ENCODE assay signal across 16 cellular contexts in the genomic region with DNA sequence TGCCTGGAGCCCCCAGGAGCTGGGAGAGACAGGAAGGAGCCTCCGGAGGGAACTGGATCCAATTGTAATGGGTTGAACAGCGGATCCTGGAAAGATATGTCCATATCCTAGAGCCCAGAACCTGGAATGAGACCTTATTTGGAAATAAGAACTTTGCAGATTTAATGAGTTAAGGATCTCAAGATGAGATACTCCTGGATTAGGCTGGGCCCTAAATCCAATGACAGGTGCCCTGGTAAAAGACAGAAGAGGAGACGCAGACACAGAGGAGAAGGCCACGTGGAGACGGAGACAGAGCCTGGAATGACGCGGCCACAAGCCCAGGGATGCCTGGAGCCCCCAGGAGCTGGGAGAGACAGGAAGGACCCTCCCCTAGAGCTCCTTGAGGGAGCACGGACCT. TPM values are rescaled to one million over a fixed set of nuclear protein-coding genes. Genes with fewer than 3 reads are reported as not detected.
DNase-seq lines count a peak whose midpoint lies in the region; ATAC-seq, FAIRE-seq and TF ChIP-seq lines count a peak whose summit lies in the region.
"Had no signal": no experiment of that assay in that cellular context is flagged by ENCODE, and none has a peak within 500 bp of the region (broad histone marks: within the 10 kb centered on the region; RNA-seq: fewer than 3 reads in every experiment).

No MANE protein-coding gene starts in this region.

- peak; percentile 49 for DNase-seq in activated CD8-positive, alpha-beta memory T cell treated with anti-CD3 and anti-CD28 coated beads for 24 hours
- DNase-seq in activated CD8-positive, alpha-beta memory T cell treated with anti-CD3 and anti-CD28 coated beads, Interleukin-2, amount 50 U/mL, for 48 hours, result no peak
- DNase-seq in GM18507 (ENCODE audit: extremely low spot score, insufficient read length, low read depth) (no peak), SK-N-SH (no peak), SW480 (ENCODE audit: low spot score) (no peak), NCI-H774 (lab: John Stamatoyannopoulos, UW) (no peak)
- DNase-seq in naive thymus-derived CD8-positive, alpha-beta T cell, result no peak
- DNase-seq: Caco-2, HFFc6, left colon, midbrain, NCI-H1694, occipital lobe had no signal

- TF ChIP-seq EP300 in SK-N-SH (IDR thresholded peaks at IDR 0.05; ENCODE audit: borderline replicate concordance in 1 of 2, low read depth in 1 of 2, low read length in 1 of 2), result no peak

- CTCF ChIA-PET in SK-N-SH (lab: Yijun Ruan, JAX), result no interaction called here

- POLR2A ChIA-PET in naive thymus-derived CD8-positive, alpha-beta T cell (lab: Charles Lee), result no interaction called here
- POLR2A ChIA-PET in SK-N-SH (lab: Yijun Ruan, JAX), result no interaction called here

- H3K27ac ChIP-seq in SK-N-SH (ENCODE audit: low read depth in 2 of 2, low read length in 1 of 2), result no peak overlapping the region
- H3K27ac ChIP-seq: right lobe of liver had no signal

- no peaks in the 10 kb centered on the region for H3K9me3 ChIP-seq in SK-N-SH
- H3K9me3 ChIP-seq: Caco-2, right lobe of liver had no signal

- H3K9me2 ChIP-seq in SK-N-SH, result no peaks in the 10 kb centered on the region

- no peak overlapping the region for H3K9ac ChIP-seq in SK-N-SH

- H3K4me3 ChIP-seq in SK-N-SH (ENCODE audit: low read depth in 2 of 2, low read length in 1 of 2), result no peak overlapping the region
- H3K4me3 ChIP-seq: right lobe of liver had no signal

- H3K4me1 Mint-ChIP-seq in activated T-helper 17 cell treated with anti-CD3 and anti-CD28 coated beads, Interleukin-2, amount 50 U/mL, for 72 hours, result peaks cover 19% of the 10 kb centered on the region
- peaks cover 11 to 60% (median 36%) of the 10 kb centered on the region in 4 donors for H3K4me1 Mint-ChIP-seq in naive thymus-derived CD8-positive, alpha-beta T cell

- H3K36me3 Mint-ChIP-seq in activated T-helper 17 cell treated with anti-CD3 and anti-CD28 coated beads, Interleukin-2, amount 50 U/mL, for 72 hours (ENCODE audit: low read depth), result peaks cover 67% of the 10 kb centered on the region
- peaks cover 0 to 65% (median 6%) of the 10 kb centered on the region in 3 donors for H3K36me3 Mint-ChIP-seq in naive thymus-derived CD8-positive, alpha-beta T cell

- no peaks in the 10 kb centered on the region for H3K9me3 Mint-ChIP-seq in activated T-helper 17 cell treated with anti-CD3 and anti-CD28 coated beads, Interleukin-2, amount 50 U/mL, for 72 hours
- H3K9me3 Mint-ChIP-seq in naive thymus-derived CD8-positive, alpha-beta T cell, result no peaks in the 10 kb centered on the region

- WGBS in SK-N-SH (ENCODE audit: low lambda C conversion rate), result 42% methylated on average over 7 of the region's 8 CpGs

- no peaks in the 10 kb centered on the region for H3K79me2 ChIP-seq in SK-N-SH (ENCODE audit: insufficient read depth)

- TF ChIP-seq RAD21 in SK-N-SH (IDR thresholded peaks at IDR 0.05; ENCODE audit: low read length), result no peak

- peak; percentile 63 for FAIRE-seq in GM18507 (lab: Jason Lieb, UNC)

- no peaks in the 10 kb centered on the region for H3K36me3 ChIP-seq in SK-N-SH (replicated peaks in 1 of 2; ENCODE audit: control insufficient read depth in 1 of 2, insufficient read depth in 2 of 2, low read length in 1 of 2)
- H3K36me3 ChIP-seq: right lobe of liver had no signal

- H3K27me3 ChIP-seq in SK-N-SH (ENCODE audit: insufficient read depth), result no peaks in the 10 kb centered on the region; the same call in 1 of the 2 replicates
- H3K27me3 ChIP-seq: right lobe of liver had no signal

- peak overlapping the region; percentile 61 for H3K4me3 Mint-ChIP-seq in activated T-helper 17 cell treated with anti-CD3 and anti-CD28 coated beads, Interleukin-2, amount 50 U/mL, for 72 hours
- H3K4me3 Mint-ChIP-seq in naive thymus-derived CD8-positive, alpha-beta T cell, result peak overlapping the region in 1 of 10 donors; percentile 30
- H3K4me3 Mint-ChIP-seq: HFFc6 had no signal

- ATAC-seq in activated T-helper 17 cell treated with anti-CD3 and anti-CD28 coated beads, Interleukin-2, amount 50 U/mL, for 72 hours (replicated peaks), result no peak
- no peak for ATAC-seq in naive thymus-derived CD8-positive, alpha-beta T cell
- ATAC-seq: left colon had no signal

- no peak overlapping the region for H2AFZ ChIP-seq in SK-N-SH (ENCODE audit: low read depth)

- H3K27ac Mint-ChIP-seq in activated T-helper 17 cell treated with anti-CD3 and anti-CD28 coated beads, Interleukin-2, amount 50 U/mL, for 72 hours, result peak overlapping the region; percentile 76
- H3K27ac Mint-ChIP-seq in naive thymus-derived CD8-positive, alpha-beta T cell, result peak overlapping the region; percentile 40 to 89 (median 80)
- H3K27ac Mint-ChIP-seq: HFFc6 had no signal

- no peaks in the 10 kb centered on the region for H3K4me1 ChIP-seq in SK-N-SH (ENCODE audit: control insufficient read depth in 1 of 2, insufficient read depth in 2 of 2, low read depth in 1 of 2, low read length in 1 of 2)
- H3K4me1 ChIP-seq: Caco-2, right lobe of liver had no signal

- H4K20me1 ChIP-seq in SK-N-SH (ENCODE audit: insufficient read depth), result no peaks in the 10 kb centered on the region

- no peak for TF ChIP-seq CTCF in SK-N-SH (IDR thresholded peaks at IDR 0.05)

- no peak overlapping the region for H3K4me2 ChIP-seq in SK-N-SH

- no peaks in the 10 kb centered on the region for H3F3A ChIP-seq in SK-N-SH (replicated peaks; ENCODE audit: insufficient read depth)

- no peaks in the 10 kb centered on the region for H3K27me3 Mint-ChIP-seq in activated T-helper 17 cell treated with anti-CD3 and anti-CD28 coated beads, Interleukin-2, amount 50 U/mL, for 72 hours
- H3K27me3 Mint-ChIP-seq in naive thymus-derived CD8-positive, alpha-beta T cell, result no peaks in the 10 kb centered on the region

TF ChIP-seq in SK-N-SH, 30 proteins besides CTCF, POLR2A, EP300 and RAD21 (continues in another document):
- TF ChIP-seq ELF1 (IDR thresholded peaks at IDR 0.05), result no peak
- TF ChIP-seq JUND (IDR thresholded peaks at IDR 0.05), result no peak
- no peak for TF ChIP-seq FOXJ3 (CRISPR knock-in tag; IDR thresholded peaks at IDR 0.05)
- TF ChIP-seq MXI1 (IDR thresholded peaks at IDR 0.05; ENCODE audit: low read depth, low read length), result no peak
- TF ChIP-seq, protein P1, sequence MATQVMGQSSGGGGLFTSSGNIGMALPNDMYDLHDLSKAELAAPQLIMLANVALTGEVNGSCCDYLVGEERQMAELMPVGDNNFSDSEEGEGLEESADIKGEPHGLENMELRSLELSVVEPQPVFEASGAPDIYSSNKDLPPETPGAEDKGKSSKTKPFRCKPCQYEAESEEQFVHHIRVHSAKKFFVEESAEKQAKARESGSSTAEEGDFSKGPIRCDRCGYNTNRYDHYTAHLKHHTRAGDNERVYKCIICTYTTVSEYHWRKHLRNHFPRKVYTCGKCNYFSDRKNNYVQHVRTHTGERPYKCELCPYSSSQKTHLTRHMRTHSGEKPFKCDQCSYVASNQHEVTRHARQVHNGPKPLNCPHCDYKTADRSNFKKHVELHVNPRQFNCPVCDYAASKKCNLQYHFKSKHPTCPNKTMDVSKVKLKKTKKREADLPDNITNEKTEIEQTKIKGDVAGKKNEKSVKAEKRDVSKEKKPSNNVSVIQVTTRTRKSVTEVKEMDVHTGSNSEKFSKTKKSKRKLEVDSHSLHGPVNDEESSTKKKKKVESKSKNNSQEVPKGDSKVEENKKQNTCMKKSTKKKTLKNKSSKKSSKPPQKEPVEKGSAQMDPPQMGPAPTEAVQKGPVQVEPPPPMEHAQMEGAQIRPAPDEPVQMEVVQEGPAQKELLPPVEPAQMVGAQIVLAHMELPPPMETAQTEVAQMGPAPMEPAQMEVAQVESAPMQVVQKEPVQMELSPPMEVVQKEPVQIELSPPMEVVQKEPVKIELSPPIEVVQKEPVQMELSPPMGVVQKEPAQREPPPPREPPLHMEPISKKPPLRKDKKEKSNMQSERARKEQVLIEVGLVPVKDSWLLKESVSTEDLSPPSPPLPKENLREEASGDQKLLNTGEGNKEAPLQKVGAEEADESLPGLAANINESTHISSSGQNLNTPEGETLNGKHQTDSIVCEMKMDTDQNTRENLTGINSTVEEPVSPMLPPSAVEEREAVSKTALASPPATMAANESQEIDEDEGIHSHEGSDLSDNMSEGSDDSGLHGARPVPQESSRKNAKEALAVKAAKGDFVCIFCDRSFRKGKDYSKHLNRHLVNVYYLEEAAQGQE (IDR thresholded peaks at IDR 0.05; ENCODE audit: low read depth, low read length), result no peak
- TF ChIP-seq RCOR1 (IDR thresholded peaks at IDR 0.05; ENCODE audit: low read length), result no peak
- TF ChIP-seq GABPA (IDR thresholded peaks at IDR 0.05; ENCODE audit: low read depth), result no peak
- no peak for TF ChIP-seq NFIC (IDR thresholded peaks at IDR 0.05; ENCODE audit: borderline replicate concordance)
- TF ChIP-seq RXRA (IDR thresholded peaks at IDR 0.05; ENCODE audit: borderline replicate concordance, low read depth), result no peak
- TF ChIP-seq GATA2 (CRISPR knock-in tag; IDR thresholded peaks at IDR 0.05), result no peak
- TF ChIP-seq EZH2phosphoT487 (IDR thresholded peaks at IDR 0.05; ENCODE audit: borderline replicate concordance, low read depth), result no peak
- TF ChIP-seq MEF2A (IDR thresholded peaks at IDR 0.05; ENCODE audit: borderline replicate concordance, low read depth), result no peak
- no peak for TF ChIP-seq POLR2AphosphoS5 (IDR thresholded peaks at IDR 0.05; ENCODE audit: low read depth, low read length)
- TF ChIP-seq SIN3A (IDR thresholded peaks at IDR 0.05; ENCODE audit: borderline replicate concordance, low read depth, low read length), result no peak
- no peak for TF ChIP-seq TEAD4 (IDR thresholded peaks at IDR 0.05; ENCODE audit: borderline replicate concordance, insufficient read depth)
- no peak for TF ChIP-seq RFX5 (IDR thresholded peaks at IDR 0.05; ENCODE audit: low read length)

RNA-seq across cellular contexts. Expression of a gene that starts 34.1 kb away (rescaled TPM):
- total RNA-seq in activated T-helper 17 cell treated with anti-CD3 and anti-CD28 coated beads, Interleukin-2, amount 50 U/mL, for 72 hours, result 100 to 1,000 TPM in 1 of 2 donors, 10 to 100 TPM in 1; 89.0 to 105 TPM
- total RNA-seq in naive thymus-derived CD8-positive, alpha-beta T cell, result 100 to 1,000 TPM; 131 to 132 TPM
- 100 to 1,000 TPM; 163 to 190 (median 169) TPM for polyA plus RNA-seq in naive thymus-derived CD8-positive, alpha-beta T cell
- 0.03 and 0.08 TPM in 2 replicates for polyA plus RNA-seq in SK-N-SH (2012; rRNA removed)
- polyA plus RNA-seq in SK-N-SH (2012; cell fraction: cytosol; rRNA removed), result 0.03 and 0.05 TPM in 2 replicates
- polyA plus RNA-seq in SK-N-SH (2012; cell fraction: nucleus; rRNA removed), result 0.05 and 0.15 TPM in 2 replicates
- total RNA-seq: Caco-2, G401, HFFc6 had no signal

RNA-seq across cellular contexts. Expression of a gene that starts 50.1 kb away (rescaled TPM):
- total RNA-seq in activated T-helper 17 cell treated with anti-CD3 and anti-CD28 coated beads, Interleukin-2, amount 50 U/mL, for 72 hours, result 10 to 100 TPM; 50.6 to 65.5 TPM
- total RNA-seq in naive thymus-derived CD8-positive, alpha-beta T cell, result 10 to 100 TPM; 24.9 to 27.2 TPM
- 10 to 100 TPM; 37.8 to 43.6 (median 42.3) TPM for polyA plus RNA-seq in naive thymus-derived CD8-positive, alpha-beta T cell
- polyA plus RNA-seq in SK-N-SH (2012; rRNA removed), result 34.7 and 37.7 TPM in 2 replicates
- 18.0 and 22.9 TPM in 2 replicates for polyA plus RNA-seq in SK-N-SH (2012; cell fraction: cytosol; rRNA removed)
- 47.0 and 65.2 TPM in 2 replicates for polyA plus RNA-seq in SK-N-SH (2012; cell fraction: nucleus; rRNA removed)
